In the genomic region with DNA sequence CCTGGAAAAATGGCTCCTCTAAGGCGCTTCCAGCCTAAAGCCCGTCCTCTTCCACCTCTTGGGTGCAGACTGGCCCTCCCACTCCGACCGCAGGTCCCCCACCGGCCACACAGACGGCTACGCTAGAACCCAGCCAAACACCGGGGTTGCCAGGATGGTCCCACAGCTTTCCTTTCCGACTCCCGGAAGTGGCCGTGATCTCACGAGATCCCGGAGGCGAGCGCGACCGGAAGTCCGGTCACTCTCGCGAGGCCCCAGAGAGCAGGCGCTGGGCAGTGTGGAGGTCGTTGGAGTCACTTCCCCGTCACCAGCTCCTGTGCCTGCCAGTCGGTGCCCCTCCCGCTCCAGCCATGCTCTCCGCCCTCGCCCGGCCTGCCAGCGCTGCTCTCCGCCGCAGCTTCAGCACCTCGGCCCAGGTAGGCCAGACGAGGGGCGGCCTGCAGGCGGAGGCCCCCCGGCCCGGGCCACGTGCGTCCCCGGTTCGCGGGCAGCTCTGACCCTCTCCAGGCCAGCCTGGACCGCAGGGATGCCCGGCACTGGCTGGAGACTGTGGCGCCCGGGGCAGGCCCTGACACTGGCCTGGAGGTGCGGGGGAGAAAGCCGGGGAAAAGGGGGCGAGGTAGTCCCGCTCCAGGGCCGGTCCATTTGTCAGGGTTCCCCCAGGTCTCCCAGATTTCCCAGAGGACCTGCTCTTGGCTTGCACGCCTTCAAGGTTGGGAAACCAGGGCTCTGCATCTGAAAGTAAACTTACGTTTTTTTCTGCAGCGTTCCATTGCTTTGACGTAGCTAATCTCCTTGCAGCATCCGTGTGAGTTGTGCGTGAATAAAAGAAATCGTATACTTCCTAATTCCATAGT, we compare ENCODE assay signal across 1 cellular context.
A peak's percentile ranks its signal among the peaks of the same experiment; 100 is the strongest.
TF ChIP-seq lines count a peak whose summit lies in the region.

MDH2 (plus strand) TSS at position 296 of the 857 bp plus-strand sequence; CDS start at position 351, 55 bp downstream.
STYXL1 (minus strand) TSS at position 190 of the 857 bp plus-strand sequence. CDS start 17,477 bp downstream, outside the sequence.

TF ChIP-seq in K562, 482 proteins besides CTCF, POLR2A, EP300 and RAD21 (continued from another document and continues in another):
- TF ChIP-seq ZKSCAN1 (IDR thresholded peaks at IDR 0.05; ENCODE audit: low read depth, low read length) (peak; percentile 22; the same call in 1 of the 2 replicates), GATAD2B (IDR thresholded peaks at IDR 0.05; ENCODE audit: borderline replicate concordance) (peak; percentile 74), ARID3B (CRISPR knock-in tag; IDR thresholded peaks at IDR 0.05; ENCODE audit: borderline replicate concordance) (peak; percentile 80), HNRNPUL1 (IDR thresholded peaks at IDR 0.05; ENCODE audit: low read length) (no peak), TOE1 (IDR thresholded peaks at IDR 0.05; ENCODE audit: borderline replicate concordance) (peak; percentile 75; the same call in 1 of the 2 replicates), TOE1 (CRISPR knock-in tag; IDR thresholded peaks at IDR 0.05; ENCODE audit: borderline replicate concordance, low read depth) (no peak), CREB1 (IDR thresholded peaks at IDR 0.05) (peak; percentile 73; the same call in 1 of the 2 replicates), CREB1 (CRISPR knock-in tag; IDR thresholded peaks at IDR 0.05) (peak; percentile 85), JUNB (CRISPR knock-in tag; conservative IDR thresholded peaks at IDR 0.05) (0 out of 2 replicates have a peak, but pooled peaks have one; percentile 32), CHCHD3 (CRISPR knock-in tag; IDR thresholded peaks at IDR 0.05) (no peak), BRCA1 (IDR thresholded peaks at IDR 0.05) (no peak), BRCA1 (CRISPR knock-in tag; IDR thresholded peaks at IDR 0.05) (no peak; the same call in 1 of the 2 replicates), RBM15 (IDR thresholded peaks at IDR 0.05; ENCODE audit: insufficient read depth, low read length) (no peak), GABPB2 (CRISPR knock-in tag; conservative IDR thresholded peaks at IDR 0.05) (no peak), NFE2 (IDR thresholded peaks at IDR 0.05; ENCODE audit: low read depth) (0 out of 2 replicates have a peak, but pooled peaks have one; percentile 1), CC2D1A (IDR thresholded peaks at IDR 0.05) (peak; percentile 48; the same call in 1 of the 2 replicates), CBFB (CRISPR knock-in tag; IDR thresholded peaks at IDR 0.05) (peak; percentile 5), ERF (CRISPR knock-in tag; IDR thresholded peaks at IDR 0.05) (peak; percentile 68; the same call in 1 of the 2 replicates), LCOR (CRISPR knock-in tag; IDR thresholded peaks at IDR 0.05) (peak; percentile 90), EP400 (IDR thresholded peaks at IDR 0.05) (peak; percentile 100), ZNF134 (CRISPR knock-in tag; conservative IDR thresholded peaks at IDR 0.05) (no peak), HDGF (IDR thresholded peaks at IDR 0.05) (no peak), POLR2G (IDR thresholded peaks at IDR 0.05; ENCODE audit: low read depth, low read length) (peak; percentile 100), PURB (CRISPR knock-in tag; IDR thresholded peaks at IDR 0.05; ENCODE audit: low read depth) (no peak), FIP1L1 (IDR thresholded peaks at IDR 0.05; ENCODE audit: low read depth, low read length, poor library complexity, severe bottlenecking) (peak; percentile 93), FOXK1 (CRISPR knock-in tag; IDR thresholded peaks at IDR 0.05; ENCODE audit: borderline replicate concordance) (0 out of 2 replicates have a peak, but pooled peaks have one; percentile 66), CREB5 (CRISPR knock-in tag; IDR thresholded peaks at IDR 0.05) (no peak), ZNF124 (CRISPR knock-in tag; IDR thresholded peaks at IDR 0.05) (no peak), ARNT (IDR thresholded peaks at IDR 0.05) (no peak), ZNF436 (CRISPR knock-in tag; IDR thresholded peaks at IDR 0.05) (no peak), SMARCE1 (IDR thresholded peaks at IDR 0.05) (no peak), FOXM1 (IDR thresholded peaks at IDR 0.05; ENCODE audit: low read depth) (no peak), FOXM1 (CRISPR knock-in tag; IDR thresholded peaks at IDR 0.05; ENCODE audit: low read depth) (no peak), BRD4 (IDR thresholded peaks at IDR 0.05) (peak; percentile 88; the same call in 1 of the 2 replicates), CEBPG (CRISPR knock-in tag; IDR thresholded peaks at IDR 0.05) (no peak), CEBPG (tag; conservative IDR thresholded peaks at IDR 0.05 in 1 of 2, IDR thresholded peaks at IDR 0.05 in 1 of 2) (no peak), TEAD2 (tag; IDR thresholded peaks at IDR 0.05) (no peak), NFE2L1 (tag; IDR thresholded peaks at IDR 0.05; ENCODE audit: borderline replicate concordance, low read depth) (no peak), PCBP2 (IDR thresholded peaks at IDR 0.05; ENCODE audit: low read depth, low read length, poor library complexity, severe bottlenecking) (no peak)
- TF ChIP-seq, protein P1, sequence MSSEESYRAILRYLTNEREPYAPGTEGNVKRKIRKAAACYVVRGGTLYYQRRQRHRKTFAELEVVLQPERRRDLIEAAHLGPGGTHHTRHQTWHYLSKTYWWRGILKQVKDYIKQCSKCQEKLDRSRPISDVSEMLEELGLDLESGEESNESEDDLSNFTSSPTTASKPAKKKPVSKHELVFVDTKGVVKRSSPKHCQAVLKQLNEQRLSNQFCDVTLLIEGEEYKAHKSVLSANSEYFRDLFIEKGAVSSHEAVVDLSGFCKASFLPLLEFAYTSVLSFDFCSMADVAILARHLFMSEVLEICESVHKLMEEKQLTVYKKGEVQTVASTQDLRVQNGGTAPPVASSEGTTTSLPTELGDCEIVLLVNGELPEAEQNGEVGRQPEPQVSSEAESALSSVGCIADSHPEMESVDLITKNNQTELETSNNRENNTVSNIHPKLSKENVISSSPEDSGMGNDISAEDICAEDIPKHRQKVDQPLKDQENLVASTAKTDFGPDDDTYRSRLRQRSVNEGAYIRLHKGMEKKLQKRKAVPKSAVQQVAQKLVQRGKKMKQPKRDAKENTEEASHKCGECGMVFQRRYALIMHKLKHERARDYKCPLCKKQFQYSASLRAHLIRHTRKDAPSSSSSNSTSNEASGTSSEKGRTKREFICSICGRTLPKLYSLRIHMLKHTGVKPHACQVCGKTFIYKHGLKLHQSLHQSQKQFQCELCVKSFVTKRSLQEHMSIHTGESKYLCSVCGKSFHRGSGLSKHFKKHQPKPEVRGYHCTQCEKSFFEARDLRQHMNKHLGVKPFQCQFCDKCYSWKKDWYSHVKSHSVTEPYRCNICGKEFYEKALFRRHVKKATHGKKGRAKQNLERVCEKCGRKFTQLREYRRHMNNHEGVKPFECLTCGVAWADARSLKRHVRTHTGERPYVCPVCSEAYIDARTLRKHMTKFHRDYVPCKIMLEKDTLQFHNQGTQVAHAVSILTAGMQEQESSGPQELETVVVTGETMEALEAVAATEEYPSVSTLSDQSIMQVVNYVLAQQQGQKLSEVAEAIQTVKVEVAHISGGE (CRISPR knock-in tag; IDR thresholded peaks at IDR 0.05): peak; percentile 92 to 99 (median 96)
- TF ChIP-seq, protein P2, sequence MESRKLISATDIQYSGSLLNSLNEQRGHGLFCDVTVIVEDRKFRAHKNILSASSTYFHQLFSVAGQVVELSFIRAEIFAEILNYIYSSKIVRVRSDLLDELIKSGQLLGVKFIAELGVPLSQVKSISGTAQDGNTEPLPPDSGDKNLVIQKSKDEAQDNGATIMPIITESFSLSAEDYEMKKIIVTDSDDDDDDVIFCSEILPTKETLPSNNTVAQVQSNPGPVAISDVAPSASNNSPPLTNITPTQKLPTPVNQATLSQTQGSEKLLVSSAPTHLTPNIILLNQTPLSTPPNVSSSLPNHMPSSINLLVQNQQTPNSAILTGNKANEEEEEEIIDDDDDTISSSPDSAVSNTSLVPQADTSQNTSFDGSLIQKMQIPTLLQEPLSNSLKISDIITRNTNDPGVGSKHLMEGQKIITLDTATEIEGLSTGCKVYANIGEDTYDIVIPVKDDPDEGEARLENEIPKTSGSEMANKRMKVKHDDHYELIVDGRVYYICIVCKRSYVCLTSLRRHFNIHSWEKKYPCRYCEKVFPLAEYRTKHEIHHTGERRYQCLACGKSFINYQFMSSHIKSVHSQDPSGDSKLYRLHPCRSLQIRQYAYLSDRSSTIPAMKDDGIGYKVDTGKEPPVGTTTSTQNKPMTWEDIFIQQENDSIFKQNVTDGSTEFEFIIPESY (CRISPR knock-in tag; IDR thresholded peaks at IDR 0.05): peak; percentile 57; the same call in 1 of the 2 replicates
- TF ChIP-seq, protein P3, sequence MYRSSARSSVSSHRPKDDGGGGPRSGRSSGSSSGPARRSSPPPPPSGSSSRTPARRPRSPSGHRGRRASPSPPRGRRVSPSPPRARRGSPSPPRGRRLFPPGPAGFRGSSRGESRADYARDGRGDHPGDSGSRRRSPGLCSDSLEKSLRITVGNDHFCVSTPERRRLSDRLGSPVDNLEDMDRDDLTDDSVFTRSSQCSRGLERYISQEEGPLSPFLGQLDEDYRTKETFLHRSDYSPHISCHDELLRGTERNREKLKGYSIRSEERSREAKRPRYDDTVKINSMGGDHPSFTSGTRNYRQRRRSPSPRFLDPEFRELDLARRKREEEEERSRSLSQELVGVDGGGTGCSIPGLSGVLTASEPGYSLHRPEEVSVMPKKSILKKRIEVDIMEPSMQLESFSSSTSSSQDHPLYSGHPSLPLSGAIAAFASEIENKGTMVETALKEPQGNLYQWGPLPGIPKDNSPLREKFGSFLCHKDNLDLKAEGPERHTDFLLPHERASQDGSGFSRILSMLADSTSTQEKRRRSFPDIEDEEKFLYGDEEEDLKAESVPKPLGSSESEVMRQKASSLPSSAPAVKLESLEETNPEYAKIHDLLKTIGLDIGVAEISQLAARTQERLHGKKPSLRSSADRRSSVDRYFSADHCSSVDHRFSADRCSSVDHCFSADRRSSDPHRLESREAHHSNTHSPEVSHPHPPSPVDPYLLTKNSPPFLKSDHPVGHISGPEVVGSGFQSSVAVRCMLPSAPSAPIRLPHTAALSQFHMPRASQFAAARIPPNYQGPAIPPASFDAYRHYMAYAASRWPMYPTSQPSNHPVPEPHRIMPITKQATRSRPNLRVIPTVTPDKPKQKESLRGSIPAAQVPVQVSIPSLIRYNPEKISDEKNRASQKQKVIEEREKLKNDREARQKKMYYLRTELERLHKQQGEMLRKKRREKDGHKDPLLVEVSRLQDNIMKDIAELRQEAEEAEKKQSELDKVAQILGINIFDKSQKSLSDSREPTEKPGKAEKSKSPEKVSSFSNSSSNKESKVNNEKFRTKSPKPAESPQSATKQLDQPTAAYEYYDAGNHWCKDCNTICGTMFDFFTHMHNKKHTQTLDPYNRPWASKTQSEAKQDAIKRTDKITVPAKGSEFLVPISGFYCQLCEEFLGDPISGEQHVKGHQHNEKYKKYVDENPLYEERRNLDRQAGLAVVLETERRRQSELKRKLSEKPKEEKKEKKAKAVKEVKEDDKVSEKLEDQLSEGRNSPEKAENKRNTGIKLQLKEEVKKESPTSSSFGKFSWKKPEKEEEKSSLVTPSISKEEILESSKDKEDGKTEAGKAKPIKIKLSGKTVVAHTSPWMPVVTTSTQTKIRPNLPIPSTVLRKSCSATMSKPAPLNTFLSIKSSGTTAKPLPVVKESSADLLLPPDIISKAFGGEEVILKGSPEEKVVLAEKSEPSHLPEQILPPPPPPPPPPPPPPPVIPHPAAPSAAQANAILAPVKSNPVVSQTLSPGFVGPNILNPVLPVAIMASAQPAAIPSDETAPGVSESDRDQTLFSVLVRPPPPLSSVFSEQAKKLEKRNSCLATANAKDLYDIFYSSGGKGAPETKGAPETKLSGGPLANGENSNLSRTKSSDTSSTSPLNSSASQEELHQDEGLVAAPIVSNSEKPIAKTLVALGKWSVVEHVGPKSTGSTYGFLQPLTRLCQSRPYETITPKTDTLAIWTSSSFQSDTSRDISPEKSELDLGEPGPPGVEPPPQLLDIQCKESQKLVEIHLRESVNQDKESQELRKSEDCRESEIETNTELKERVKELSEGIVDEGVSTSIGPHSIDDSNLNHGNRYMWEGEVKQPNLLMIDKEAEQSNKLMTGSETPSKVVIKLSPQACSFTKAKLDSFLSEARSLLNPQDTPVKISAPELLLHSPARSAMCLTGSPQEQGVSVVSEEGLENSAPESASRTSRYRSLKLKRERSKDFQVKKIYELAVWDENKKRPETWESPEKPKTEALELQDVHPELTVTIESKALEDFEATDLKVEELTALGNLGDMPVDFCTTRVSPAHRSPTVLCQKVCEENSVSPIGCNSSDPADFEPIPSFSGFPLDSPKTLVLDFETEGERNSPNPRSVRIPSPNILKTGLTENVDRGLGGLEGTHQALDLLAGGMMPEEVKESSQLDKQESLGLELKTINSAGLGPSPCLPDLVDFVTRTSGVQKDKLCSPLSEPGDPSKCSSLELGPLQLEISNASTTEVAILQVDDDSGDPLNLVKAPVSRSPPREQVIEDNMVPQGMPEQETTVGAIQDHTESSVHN (IDR thresholded peaks at IDR 0.05; ENCODE audit: borderline replicate concordance in 1 of 2, low read depth in 1 of 2): no peak
- TF ChIP-seq, protein P4, sequence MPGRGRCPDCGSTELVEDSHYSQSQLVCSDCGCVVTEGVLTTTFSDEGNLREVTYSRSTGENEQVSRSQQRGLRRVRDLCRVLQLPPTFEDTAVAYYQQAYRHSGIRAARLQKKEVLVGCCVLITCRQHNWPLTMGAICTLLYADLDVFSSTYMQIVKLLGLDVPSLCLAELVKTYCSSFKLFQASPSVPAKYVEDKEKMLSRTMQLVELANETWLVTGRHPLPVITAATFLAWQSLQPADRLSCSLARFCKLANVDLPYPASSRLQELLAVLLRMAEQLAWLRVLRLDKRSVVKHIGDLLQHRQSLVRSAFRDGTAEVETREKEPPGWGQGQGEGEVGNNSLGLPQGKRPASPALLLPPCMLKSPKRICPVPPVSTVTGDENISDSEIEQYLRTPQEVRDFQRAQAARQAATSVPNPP (IDR thresholded peaks at IDR 0.05; ENCODE audit: borderline replicate concordance, insufficient read depth, insufficient read length): no peak
